Comparison of ENCODE assay signal across 19 cellular contexts in the genomic region with DNA sequence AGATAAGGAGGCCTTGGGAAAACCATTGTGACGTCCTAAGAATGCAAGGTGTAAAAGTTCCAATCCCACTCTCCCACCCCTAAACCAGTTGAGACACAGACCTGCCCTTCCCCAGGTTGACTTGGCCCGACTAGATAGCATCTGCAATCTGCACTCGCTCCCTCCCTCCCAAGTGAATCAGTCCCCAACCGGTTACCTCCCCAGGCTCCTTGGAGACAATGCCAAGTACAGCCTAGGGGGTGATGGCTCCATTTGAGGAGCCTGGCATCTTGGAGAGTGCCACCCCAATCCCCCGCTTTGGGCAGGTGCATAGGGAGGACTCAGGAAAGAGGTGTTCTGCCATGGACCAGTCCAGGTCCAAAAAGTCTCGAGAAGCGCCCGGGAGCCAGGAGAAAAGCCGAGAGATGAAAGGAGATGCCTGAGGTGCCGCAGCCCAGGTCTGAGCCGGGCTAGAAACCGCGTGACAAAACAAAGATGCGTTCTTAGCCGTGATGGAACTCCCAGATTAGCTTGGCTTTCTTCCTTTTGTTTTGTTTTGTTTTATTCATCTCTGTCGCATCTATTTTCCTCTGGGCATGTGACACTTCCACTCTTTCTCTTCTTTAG. TPM values are rescaled to one million over a fixed set of nuclear protein-coding genes. Genes with fewer than 3 reads are reported as not detected.
DNase-seq lines count a peak whose midpoint lies in the region; ATAC-seq and TF ChIP-seq lines count a peak whose summit lies in the region.
"Had no signal": no experiment of that assay in that cellular context is flagged by ENCODE, and none has a peak within 500 bp of the region (broad histone marks: within the 10 kb centered on the region; RNA-seq: fewer than 3 reads in every experiment).

No MANE protein-coding gene starts in this region.

- H3K9ac ChIP-seq in mammary epithelial cell (ENCODE audit: insufficient read depth, low read length) (no peak overlapping the region), parathyroid adenoma (no peak overlapping the region)

- H3K79me2 ChIP-seq in mammary epithelial cell (ENCODE audit: insufficient read depth, low read length) (no peaks in the 10 kb centered on the region), hepatocyte (peaks cover 18% of the 10 kb centered on the region), parathyroid adenoma (no peaks in the 10 kb centered on the region)

- CTCF ChIA-PET in mammary epithelial cell (lab: Charles Lee; ENCODE audit: low non-redundant PET): no interaction called here

- dilution Hi-C loops in mammary epithelial cell (cut with HindIII; ENCODE audit: low sequenced_read_pairs): loop anchor here (5.0 kb wide), 2 partner anchors 32 to 43 kb away; no protein-coding TSS in a partner anchor

- no peaks in the 10 kb centered on the region for H3K9me2 ChIP-seq in hepatocyte (replicated peaks; ENCODE audit: insufficient read depth)

- H3K4me3 ChIP-seq in breast epithelium (no peak overlapping the region), mammary epithelial cell (replicated peaks in 1 of 3; ENCODE audit: insufficient read depth in 1 of 3, low read depth in 2 of 3, low read length in 3 of 3) (no peak overlapping the region), hepatocyte (no peak overlapping the region), parathyroid adenoma (ENCODE audit: low read depth, low read length) (no peak overlapping the region), upper lobe of right lung (no peak overlapping the region)
- H3K4me3 ChIP-seq: PC-9 had no signal

- 85% methylated on average over 15 of the region's 16 CpGs for WGBS in mammary epithelial cell (ENCODE audit: low coverage, missing lambda C conversion rate)
- 77% methylated on average over 16 of the region's 16 CpGs for WGBS in hepatocyte (ENCODE audit: low lambda C conversion rate, missing lambda C conversion rate)

- intact Hi-C loops in breast epithelium (cut with DNase I; ENCODE audit: low total_unique reads): loop anchor here (5.0 kb wide), 2 partner anchors 103 to 1707 kb away; a partner anchor contains a TSS
- intact Hi-C loops in mammary epithelial cell (cut with micrococcal nuclease): no loop called here
- intact Hi-C loops in upper lobe of right lung (cut with DNase I): loop anchor here (10.0 kb wide), 1 partner anchor 100 kb away; a partner anchor contains a TSS

- H3K9me3 ChIP-seq in breast epithelium (no peaks in the 10 kb centered on the region), mammary epithelial cell (replicated peaks; ENCODE audit: insufficient read depth, low read length) (no peaks in the 10 kb centered on the region), hepatocyte (ENCODE audit: low read depth) (no peaks in the 10 kb centered on the region), parathyroid adenoma (ENCODE audit: control insufficient read depth, low read length) (no peaks in the 10 kb centered on the region), upper lobe of right lung (no peaks in the 10 kb centered on the region)

- no peaks in the 10 kb centered on the region for H3K36me3 ChIP-seq in breast epithelium
- no peaks in the 10 kb centered on the region for H3K36me3 ChIP-seq in mammary epithelial cell (ENCODE audit: insufficient read depth, low read length)
- no peaks in the 10 kb centered on the region for H3K36me3 ChIP-seq in hepatocyte (replicated peaks; ENCODE audit: insufficient read depth, low read depth)
- no peaks in the 10 kb centered on the region for H3K36me3 ChIP-seq in parathyroid adenoma (ENCODE audit: control insufficient read depth, insufficient read depth, low read length)
- H3K36me3 ChIP-seq in upper lobe of right lung: no peaks in the 10 kb centered on the region

- H3K27ac ChIP-seq in breast epithelium: peak overlapping the region; percentile 61 to 84
- no peak overlapping the region for H3K27ac ChIP-seq in mammary epithelial cell (ENCODE audit: insufficient read depth, low read depth, low read length)
- H3K27ac ChIP-seq in hepatocyte: peak overlapping the region; percentile 86
- H3K27ac ChIP-seq in parathyroid adenoma: no peak overlapping the region
- H3K27ac ChIP-seq in upper lobe of right lung: peak overlapping the region; percentile 60
- H3K27ac ChIP-seq: 22Rv1, PC-9 had no signal

- H4K20me1 ChIP-seq in mammary epithelial cell (ENCODE audit: insufficient read depth, low read length) (no peaks in the 10 kb centered on the region), hepatocyte (ENCODE audit: insufficient read depth, poor library complexity, severe bottlenecking) (no peaks in the 10 kb centered on the region)

- H2AFZ ChIP-seq in mammary epithelial cell (ENCODE audit: low read depth, low read length) (no peak overlapping the region), hepatocyte (no peak overlapping the region), parathyroid adenoma (no peak overlapping the region)
- H2AFZ ChIP-seq: PC-9 had no signal

- no peak for ATAC-seq in upper lobe of right lung
- ATAC-seq in activated CD4-positive, CD25-positive, alpha-beta regulatory T cell treated with anti-CD3 and anti-CD28 coated beads, Interleukin-2, amount 50 U/mL, for 24 hours: no peak

- TF ChIP-seq CTCF in breast epithelium (IDR thresholded peaks at IDR 0.05): no peak
- TF ChIP-seq CTCF in mammary epithelial cell (conservative IDR thresholded peaks at IDR 0.05 in 1 of 2, IDR thresholded peaks at IDR 0.05 in 1 of 2; ENCODE audit: extremely low read depth in 1 of 2, insufficient read depth in 1 of 2, low read depth in 1 of 2, low read length in 2 of 2): no peak
- TF ChIP-seq CTCF in hepatocyte (IDR thresholded peaks at IDR 0.05; ENCODE audit: poor library complexity): no peak
- TF ChIP-seq CTCF in parathyroid adenoma (IDR thresholded peaks at IDR 0.05): no peak
- no peak for TF ChIP-seq CTCF in upper lobe of right lung (IDR thresholded peaks at IDR 0.05)

- no peak for TF ChIP-seq POLR2A in breast epithelium (IDR thresholded peaks at IDR 0.05)

- no peaks in the 10 kb centered on the region for H3K27me3 ChIP-seq in breast epithelium
- no peaks in the 10 kb centered on the region for H3K27me3 ChIP-seq in mammary epithelial cell (ENCODE audit: insufficient read depth, low read length)
- H3K27me3 ChIP-seq in hepatocyte: no peaks in the 10 kb centered on the region
- no peaks in the 10 kb centered on the region for H3K27me3 ChIP-seq in parathyroid adenoma (ENCODE audit: control insufficient read depth, insufficient read depth, low read length)
- H3K27me3 ChIP-seq in upper lobe of right lung: no peaks in the 10 kb centered on the region

- no TSS peak for BruUV-seq in mammary epithelial cell (replicated peaks; lab: Mats Ljungman, UMichigan)

- no peak for DNase-seq in breast epithelium (ENCODE audit: low spot score in 2 of 2)
- DNase-seq in mammary epithelial cell: no peak
- no peak for DNase-seq in hepatocyte (ENCODE audit: low spot score)
- no peak for DNase-seq in upper lobe of right lung
- DNase-seq in SKM-1 (lab: John Stamatoyannopoulos, UW; ENCODE audit: unreplicated experiment): no peak
- DNase-seq in activated CD4-positive, alpha-beta T cell treated with anti-CD3 and anti-CD28 coated beads, Interleukin-2, amount 50 U/mL, for 4 hours: no peak
- DNase-seq: DMS 273 treated with DMSO at 0.1 percent for 48 hours, DND-41, GOT3, NCI-H187, NCI-H2227 treated with DMSO at 0.1 percent for 48 hours, NCI-H524, NCI-H82, PC-9 had no signal

- no peak overlapping the region for H3K4me2 ChIP-seq in mammary epithelial cell (ENCODE audit: insufficient read depth, low read depth, low read length)
- peak overlapping the region; percentile 36 for H3K4me2 ChIP-seq in hepatocyte
- H3K4me2 ChIP-seq in parathyroid adenoma (ENCODE audit: low read length): peak overlapping the region; percentile 38
- H3K4me2 ChIP-seq: PC-9 had no signal

- in situ Hi-C loops in mammary epithelial cell (cut with MboI; ENCODE audit: low sequenced_read_pairs in 2 of 2): loop anchor here in 1 of 2 donors (5.0 kb wide), 2 partner anchors 33 to 103 kb away; a partner anchor contains a TSS

- H3K4me1 ChIP-seq in breast epithelium (peaks cover 0 to 14% of the 10 kb centered on the region in 2 donors), mammary epithelial cell (ENCODE audit: insufficient read depth, low read length) (peaks cover 7% of the 10 kb centered on the region), hepatocyte (ENCODE audit: insufficient read depth) (no peaks in the 10 kb centered on the region), parathyroid adenoma (peaks cover 5% of the 10 kb centered on the region), upper lobe of right lung (peaks cover 19% of the 10 kb centered on the region)

RNA-seq across cellular contexts. Expression of a gene that starts 18.7 kb away (rescaled TPM):
- total RNA-seq in breast epithelium: 1 to 10 TPM in 1 of 3 donors, under 1 TPM in 2; 0.15 to 2.3 (median 0.48) TPM
- total RNA-seq in mammary epithelial cell: 1 to 10 TPM in 1 of 2 donors, under 1 TPM in 1; 0.85 to 1.5 TPM
- polyA plus RNA-seq in mammary epithelial cell: 0.15 TPM
- polyA minus RNA-seq in mammary epithelial cell: not detected
- total RNA-seq in hepatocyte: 2.3 and 2.9 TPM in 2 replicates
- polyA plus RNA-seq in hepatocyte: 5.1 and 6.0 TPM in 2 replicates
- not detected for total RNA-seq in upper lobe of right lung
- total RNA-seq: G401, PC-9 had no signal

RNA-seq across cellular contexts. Expression of a gene that starts 28.2 kb away (rescaled TPM):
- total RNA-seq in breast epithelium: 1 to 10 TPM in 2 of 3 donors, not detected in 1; 3.6 to 5.1 TPM
- total RNA-seq in mammary epithelial cell: 1 to 10 TPM; 2.7 to 3.0 TPM
- polyA plus RNA-seq in mammary epithelial cell: 2.3 TPM
- polyA minus RNA-seq in mammary epithelial cell: 0.47 TPM
- total RNA-seq in hepatocyte: 26.0 and 26.3 TPM in 2 replicates
- 20.6 and 20.8 TPM in 2 replicates for polyA plus RNA-seq in hepatocyte
- 2.7 TPM for total RNA-seq in upper lobe of right lung
- total RNA-seq: G401 had no signal
- polyA plus RNA-seq: AG04450 had no signal

RNA-seq across cellular contexts. Expression of a gene that starts 34.3 kb away (rescaled TPM):
- total RNA-seq in breast epithelium: 10 to 100 TPM; 15.5 to 19.3 (median 17.6) TPM
- 10 to 100 TPM; 10.5 to 14.5 TPM for total RNA-seq in mammary epithelial cell
- polyA plus RNA-seq in mammary epithelial cell: 5.6 TPM
- polyA minus RNA-seq in mammary epithelial cell: 5.8 TPM
- total RNA-seq in hepatocyte: 19.5 and 20.9 TPM in 2 replicates
- 24.8 and 27.1 TPM in 2 replicates for polyA plus RNA-seq in hepatocyte
- 35.6 TPM for total RNA-seq in upper lobe of right lung

RNA-seq across cellular contexts. Expression of a gene that starts 42.9 kb away (rescaled TPM):
- 100 to 1,000 TPM; 407 to 564 (median 453) TPM for total RNA-seq in breast epithelium
- 1,000 to 10,000 TPM in 1 of 2 donors, 100 to 1,000 TPM in 1; 768 to 1,348 TPM for total RNA-seq in mammary epithelial cell
- polyA plus RNA-seq in mammary epithelial cell: 1,980 TPM
- 2,514 TPM for polyA minus RNA-seq in mammary epithelial cell
- 720 and 758 TPM in 2 replicates for total RNA-seq in hepatocyte
- 1,698 and 1,708 TPM in 2 replicates for polyA plus RNA-seq in hepatocyte
- 608 TPM for total RNA-seq in upper lobe of right lung

RNA-seq across cellular contexts. Expression of a gene that starts 45.2 kb away (rescaled TPM):
- 10 to 100 TPM; 29.8 to 44.6 (median 42.9) TPM for total RNA-seq in breast epithelium
- total RNA-seq in mammary epithelial cell: 10 to 100 TPM; 53.8 to 72.7 TPM
- 28.1 TPM for polyA plus RNA-seq in mammary epithelial cell
- 34.7 TPM for polyA minus RNA-seq in mammary epithelial cell
- 22.3 and 23.8 TPM in 2 replicates for total RNA-seq in hepatocyte
- polyA plus RNA-seq in hepatocyte: 47.0 and 51.7 TPM in 2 replicates
- 49.4 TPM for total RNA-seq in upper lobe of right lung

Comparison
In these comparisons a context has a peak if more than half of its experiments do, and no peak if none do; other contexts are left out.
1. H3K27ac ChIP-seq: peak in breast epithelium (2 of 2), hepatocyte (single experiment) and upper lobe of right lung (single experiment); none in mammary epithelial cell (single experiment) and parathyroid adenoma (single experiment).